Comparison of ENCODE assay signal across 1 cellular context in the genomic region with DNA sequence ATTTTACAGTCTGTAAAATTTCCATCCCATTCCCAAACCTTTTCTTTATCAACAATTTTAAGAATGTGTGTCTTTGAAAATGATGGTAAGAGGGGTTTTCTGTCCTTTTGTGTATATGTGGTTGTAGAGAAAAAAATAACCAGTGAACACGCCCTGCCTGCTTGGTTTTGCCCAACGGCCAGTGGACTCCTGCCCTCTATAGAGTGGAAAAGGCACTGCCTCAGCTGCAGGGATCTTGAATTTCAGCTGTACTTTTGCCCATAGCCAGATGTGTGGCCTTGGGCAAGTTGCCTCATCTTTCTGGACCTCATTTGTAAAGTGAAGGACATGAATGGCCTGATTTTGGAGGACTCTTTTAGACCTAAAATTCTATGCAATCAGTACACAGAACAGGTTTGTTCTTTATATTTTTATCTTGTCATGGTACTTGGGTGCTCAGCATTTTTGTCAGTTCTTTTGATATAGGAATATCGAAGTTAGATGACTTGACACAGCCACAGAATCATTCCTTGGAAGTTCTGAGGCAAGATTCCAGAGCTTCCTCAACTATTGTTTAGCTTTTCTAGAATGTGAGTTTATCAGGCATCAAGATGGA.
TF ChIP-seq lines count a peak whose summit lies in the region.

No MANE protein-coding gene starts in this region.

TF ChIP-seq in K562, 482 proteins besides CTCF, POLR2A, EP300 and RAD21 (continued from another document):
- TF ChIP-seq PRDM10 (IDR thresholded peaks at IDR 0.05; ENCODE audit: partially characterized antibody) (peak; percentile 76), RBM22 (IDR thresholded peaks at IDR 0.05; ENCODE audit: low read depth, low read length, poor library complexity, severe bottlenecking) (no peak), PTBP1 (IDR thresholded peaks at IDR 0.05; ENCODE audit: low read depth, low read length) (no peak), MAZ (CRISPR knock-in tag; conservative IDR thresholded peaks at IDR 0.05 in 1 of 2, IDR thresholded peaks at IDR 0.05 in 1 of 2) (0 out of 4 replicates have a peak, but pooled peaks of 1 of the 2 experiments have one; percentile 34), ZBTB33 (CRISPR knock-in tag; IDR thresholded peaks at IDR 0.05) (no peak), ZNF133 (CRISPR knock-in tag; IDR thresholded peaks at IDR 0.05) (no peak), ARNT (IDR thresholded peaks at IDR 0.05) (0 out of 4 replicates have a peak, but pooled peaks of 1 of the 2 experiments have one; percentile 39), ZNF384 (IDR thresholded peaks at IDR 0.05; ENCODE audit: low read depth, low read length) (peak; percentile 66; the same call in 1 of the 2 replicates), SMC3 (conservative IDR thresholded peaks at IDR 0.05; ENCODE audit: insufficient read depth, low read depth, low read length) (0 out of 2 replicates have a peak, but pooled peaks have one; percentile 56), RCOR1 (IDR thresholded peaks at IDR 0.05; ENCODE audit: borderline replicate concordance in 1 of 2, low read depth in 2 of 2, low read length in 2 of 2) (peak in 1 of 2 experiments; percentile 43; a peak in 1 of 4 replicates), ZSCAN32 (CRISPR knock-in tag; IDR thresholded peaks at IDR 0.05) (no peak), MCM3 (IDR thresholded peaks at IDR 0.05) (no peak), ZKSCAN1 (IDR thresholded peaks at IDR 0.05; ENCODE audit: low read depth, low read length) (no peak)
- TF ChIP-seq, protein P1, sequence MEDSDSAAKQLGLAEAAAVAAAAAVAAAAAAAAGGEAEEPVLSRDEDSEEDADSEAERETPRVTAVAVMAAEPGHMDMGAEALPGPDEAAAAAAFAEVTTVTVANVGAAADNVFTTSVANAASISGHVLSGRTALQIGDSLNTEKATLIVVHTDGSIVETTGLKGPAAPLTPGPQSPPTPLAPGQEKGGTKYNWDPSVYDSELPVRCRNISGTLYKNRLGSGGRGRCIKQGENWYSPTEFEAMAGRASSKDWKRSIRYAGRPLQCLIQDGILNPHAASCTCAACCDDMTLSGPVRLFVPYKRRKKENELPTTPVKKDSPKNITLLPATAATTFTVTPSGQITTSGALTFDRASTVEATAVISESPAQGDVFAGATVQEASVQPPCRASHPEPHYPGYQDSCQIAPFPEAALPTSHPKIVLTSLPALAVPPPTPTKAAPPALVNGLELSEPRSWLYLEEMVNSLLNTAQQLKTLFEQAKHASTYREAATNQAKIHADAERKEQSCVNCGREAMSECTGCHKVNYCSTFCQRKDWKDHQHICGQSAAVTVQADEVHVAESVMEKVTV (CRISPR knock-in tag; IDR thresholded peaks at IDR 0.05): peak; percentile 37; the same call in 1 of the 2 replicates
